In the genomic region with DNA sequence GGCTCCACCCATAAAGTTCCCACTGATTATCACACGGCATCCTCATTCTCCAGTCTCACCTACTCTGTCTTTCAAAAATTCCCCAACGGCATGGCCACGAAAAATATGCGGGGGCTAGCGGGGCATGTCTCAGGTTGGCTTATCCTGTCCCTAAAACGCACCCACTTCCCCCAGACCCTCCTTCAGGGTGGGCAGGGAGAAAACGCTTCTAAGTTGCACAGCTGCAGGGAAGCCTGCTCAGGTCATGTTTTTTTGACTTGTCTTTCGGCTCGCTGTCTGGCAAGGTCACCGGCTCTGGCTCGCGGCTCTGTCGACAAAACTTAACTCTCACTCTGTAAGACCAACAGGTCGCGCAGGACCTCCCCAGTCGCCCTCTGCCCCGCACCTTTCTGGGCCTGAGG, we compare ENCODE assay signal across 2 cellular contexts.
TF ChIP-seq lines count a peak whose summit lies in the region.

No MANE protein-coding gene starts in this region.

TF ChIP-seq in SK-N-SH, 30 proteins besides CTCF, POLR2A, EP300 and RAD21 (continued from another document):
- TF ChIP-seq, protein P1, sequence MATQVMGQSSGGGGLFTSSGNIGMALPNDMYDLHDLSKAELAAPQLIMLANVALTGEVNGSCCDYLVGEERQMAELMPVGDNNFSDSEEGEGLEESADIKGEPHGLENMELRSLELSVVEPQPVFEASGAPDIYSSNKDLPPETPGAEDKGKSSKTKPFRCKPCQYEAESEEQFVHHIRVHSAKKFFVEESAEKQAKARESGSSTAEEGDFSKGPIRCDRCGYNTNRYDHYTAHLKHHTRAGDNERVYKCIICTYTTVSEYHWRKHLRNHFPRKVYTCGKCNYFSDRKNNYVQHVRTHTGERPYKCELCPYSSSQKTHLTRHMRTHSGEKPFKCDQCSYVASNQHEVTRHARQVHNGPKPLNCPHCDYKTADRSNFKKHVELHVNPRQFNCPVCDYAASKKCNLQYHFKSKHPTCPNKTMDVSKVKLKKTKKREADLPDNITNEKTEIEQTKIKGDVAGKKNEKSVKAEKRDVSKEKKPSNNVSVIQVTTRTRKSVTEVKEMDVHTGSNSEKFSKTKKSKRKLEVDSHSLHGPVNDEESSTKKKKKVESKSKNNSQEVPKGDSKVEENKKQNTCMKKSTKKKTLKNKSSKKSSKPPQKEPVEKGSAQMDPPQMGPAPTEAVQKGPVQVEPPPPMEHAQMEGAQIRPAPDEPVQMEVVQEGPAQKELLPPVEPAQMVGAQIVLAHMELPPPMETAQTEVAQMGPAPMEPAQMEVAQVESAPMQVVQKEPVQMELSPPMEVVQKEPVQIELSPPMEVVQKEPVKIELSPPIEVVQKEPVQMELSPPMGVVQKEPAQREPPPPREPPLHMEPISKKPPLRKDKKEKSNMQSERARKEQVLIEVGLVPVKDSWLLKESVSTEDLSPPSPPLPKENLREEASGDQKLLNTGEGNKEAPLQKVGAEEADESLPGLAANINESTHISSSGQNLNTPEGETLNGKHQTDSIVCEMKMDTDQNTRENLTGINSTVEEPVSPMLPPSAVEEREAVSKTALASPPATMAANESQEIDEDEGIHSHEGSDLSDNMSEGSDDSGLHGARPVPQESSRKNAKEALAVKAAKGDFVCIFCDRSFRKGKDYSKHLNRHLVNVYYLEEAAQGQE (IDR thresholded peaks at IDR 0.05; ENCODE audit: low read depth, low read length): no peak
- TF ChIP-seq TEAD4 (IDR thresholded peaks at IDR 0.05; ENCODE audit: borderline replicate concordance, insufficient read depth) (no peak), RXRA (IDR thresholded peaks at IDR 0.05; ENCODE audit: borderline replicate concordance, low read depth) (no peak), POLR2AphosphoS5 (IDR thresholded peaks at IDR 0.05; ENCODE audit: low read depth, low read length) (no peak; the same call in 1 of the 2 replicates), TAF1 (IDR thresholded peaks at IDR 0.05; ENCODE audit: borderline replicate concordance, low read depth, low read length) (no peak), GABPA (IDR thresholded peaks at IDR 0.05; ENCODE audit: low read depth) (no peak)

TF ChIP-seq in SK-N-SH treated with all-trans-retinoic acid at 6 μM for 48 hours, 23 proteins besides CTCF, POLR2A, EP300 and RAD21 (continued from another document):
- TF ChIP-seq, protein P2, sequence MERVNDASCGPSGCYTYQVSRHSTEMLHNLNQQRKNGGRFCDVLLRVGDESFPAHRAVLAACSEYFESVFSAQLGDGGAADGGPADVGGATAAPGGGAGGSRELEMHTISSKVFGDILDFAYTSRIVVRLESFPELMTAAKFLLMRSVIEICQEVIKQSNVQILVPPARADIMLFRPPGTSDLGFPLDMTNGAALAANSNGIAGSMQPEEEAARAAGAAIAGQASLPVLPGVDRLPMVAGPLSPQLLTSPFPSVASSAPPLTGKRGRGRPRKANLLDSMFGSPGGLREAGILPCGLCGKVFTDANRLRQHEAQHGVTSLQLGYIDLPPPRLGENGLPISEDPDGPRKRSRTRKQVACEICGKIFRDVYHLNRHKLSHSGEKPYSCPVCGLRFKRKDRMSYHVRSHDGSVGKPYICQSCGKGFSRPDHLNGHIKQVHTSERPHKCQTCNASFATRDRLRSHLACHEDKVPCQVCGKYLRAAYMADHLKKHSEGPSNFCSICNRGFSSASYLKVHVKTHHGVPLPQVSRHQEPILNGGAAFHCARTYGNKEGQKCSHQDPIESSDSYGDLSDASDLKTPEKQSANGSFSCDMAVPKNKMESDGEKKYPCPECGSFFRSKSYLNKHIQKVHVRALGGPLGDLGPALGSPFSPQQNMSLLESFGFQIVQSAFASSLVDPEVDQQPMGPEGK (CRISPR knock-in tag; IDR thresholded peaks at IDR 0.05; ENCODE audit: borderline replicate concordance): no peak
- no peak for TF ChIP-seq PPARA (CRISPR knock-in tag; IDR thresholded peaks at IDR 0.05; ENCODE audit: borderline replicate concordance)
- TF ChIP-seq, protein P3, sequence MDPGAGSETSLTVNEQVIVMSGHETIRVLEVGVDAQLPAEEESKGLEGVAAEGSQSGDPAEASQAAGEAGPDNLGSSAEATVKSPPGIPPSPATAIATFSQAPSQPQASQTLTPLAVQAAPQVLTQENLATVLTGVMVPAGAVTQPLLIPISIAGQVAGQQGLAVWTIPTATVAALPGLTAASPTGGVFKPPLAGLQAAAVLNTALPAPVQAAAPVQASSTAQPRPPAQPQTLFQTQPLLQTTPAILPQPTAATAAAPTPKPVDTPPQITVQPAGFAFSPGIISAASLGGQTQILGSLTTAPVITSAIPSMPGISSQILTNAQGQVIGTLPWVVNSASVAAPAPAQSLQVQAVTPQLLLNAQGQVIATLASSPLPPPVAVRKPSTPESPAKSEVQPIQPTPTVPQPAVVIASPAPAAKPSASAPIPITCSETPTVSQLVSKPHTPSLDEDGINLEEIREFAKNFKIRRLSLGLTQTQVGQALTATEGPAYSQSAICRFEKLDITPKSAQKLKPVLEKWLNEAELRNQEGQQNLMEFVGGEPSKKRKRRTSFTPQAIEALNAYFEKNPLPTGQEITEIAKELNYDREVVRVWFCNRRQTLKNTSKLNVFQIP (CRISPR knock-in tag; IDR thresholded peaks at IDR 0.05; ENCODE audit: borderline replicate concordance, low read depth): no peak
- TF ChIP-seq ESRRG (CRISPR knock-in tag; IDR thresholded peaks at IDR 0.05): no peak
- TF ChIP-seq OSR1 (CRISPR knock-in tag; IDR thresholded peaks at IDR 0.05): no peak
- TF ChIP-seq TCF4 (CRISPR knock-in tag; IDR thresholded peaks at IDR 0.05; ENCODE audit: borderline replicate concordance): no peak; the same call in 1 of the 2 replicates
- TF ChIP-seq SNAI2 (CRISPR knock-in tag; IDR thresholded peaks at IDR 0.05): no peak
- TF ChIP-seq, protein P4, sequence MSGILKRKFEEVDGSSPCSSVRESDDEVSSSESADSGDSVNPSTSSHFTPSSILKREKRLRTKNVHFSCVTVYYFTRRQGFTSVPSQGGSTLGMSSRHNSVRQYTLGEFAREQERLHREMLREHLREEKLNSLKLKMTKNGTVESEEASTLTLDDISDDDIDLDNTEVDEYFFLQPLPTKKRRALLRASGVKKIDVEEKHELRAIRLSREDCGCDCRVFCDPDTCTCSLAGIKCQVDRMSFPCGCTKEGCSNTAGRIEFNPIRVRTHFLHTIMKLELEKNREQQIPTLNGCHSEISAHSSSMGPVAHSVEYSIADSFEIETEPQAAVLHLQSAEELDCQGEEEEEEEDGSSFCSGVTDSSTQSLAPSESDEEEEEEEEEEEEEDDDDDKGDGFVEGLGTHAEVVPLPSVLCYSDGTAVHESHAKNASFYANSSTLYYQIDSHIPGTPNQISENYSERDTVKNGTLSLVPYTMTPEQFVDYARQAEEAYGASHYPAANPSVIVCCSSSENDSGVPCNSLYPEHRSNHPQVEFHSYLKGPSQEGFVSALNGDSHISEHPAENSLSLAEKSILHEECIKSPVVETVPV (CRISPR knock-in tag; IDR thresholded peaks at IDR 0.05): no peak
- TF ChIP-seq ZNF70 (CRISPR knock-in tag; IDR thresholded peaks at IDR 0.05): no peak
- no peak for TF ChIP-seq ZFP30 (CRISPR knock-in tag; IDR thresholded peaks at IDR 0.05)
- no peak for TF ChIP-seq ZNF8 (CRISPR knock-in tag; IDR thresholded peaks at IDR 0.05)
